9 cellular contexts compared by ENCODE assay signal in genomic region chr17:81040791-81041337, GRCh38. TPM values are rescaled to one million over a fixed set of nuclear protein-coding genes. Genes with fewer than 3 reads are reported as not detected.
A peak's percentile ranks its signal among the peaks of the same experiment; 100 is the strongest.
DNase-seq lines count a peak whose midpoint lies in the region; ATAC-seq, FAIRE-seq and TF ChIP-seq lines count a peak whose summit lies in the region.
"Had no signal": no experiment of that assay in that cellular context is flagged by ENCODE, and none has a peak within 500 bp of the region (broad histone marks: within the 10 kb centered on the region; RNA-seq: fewer than 3 reads in every experiment).

No MANE protein-coding gene starts in this region.

- H2AFZ ChIP-seq in GM23248 = no peak overlapping the region
- no peak overlapping the region for H2AFZ ChIP-seq in keratinocyte (ENCODE audit: control insufficient read depth, low read length)

- CTCF ChIA-PET in AG04450 (lab: Charles Lee) = interaction anchor here (1.6 to 2.0 kb wide), 2 partner anchors 17 to 57 kb away, joined by 5 to 6 read pairs; no protein-coding TSS in a partner anchor

- peaks cover 91% of the 10 kb centered on the region for H3K79me2 ChIP-seq in GM23248 (ENCODE audit: insufficient read depth)
- peaks cover 100% of the 10 kb centered on the region for H3K79me2 ChIP-seq in keratinocyte (ENCODE audit: control insufficient read depth, insufficient read depth, low read length)

- no peak for DNase-seq in AG04450 (ENCODE audit: low read depth, low spot score)
- DNase-seq in GM23248 = peak; percentile 66
- no peak for DNase-seq in keratinocyte (ENCODE audit: low read depth, low spot score)
- no peak for DNase-seq in anterior cingulate cortex (lab: John Stamatoyannopoulos, UW)
- no peak for DNase-seq in NCI-H2081 treated with DMSO at 0.1 percent for 48 hours (lab: John Stamatoyannopoulos, UW)
- DNase-seq: aorta had no signal

- H4K20me1 ChIP-seq in GM23248 (ENCODE audit: insufficient read depth) (no peaks in the 10 kb centered on the region), keratinocyte (ENCODE audit: control insufficient read depth, extremely low read depth, insufficient read depth, low read length) (peaks cover 45% of the 10 kb centered on the region)

- POLR2A ChIA-PET in AG04450 (lab: Yijun Ruan, JAX) = interaction anchor here (0.6 kb wide), 1 partner anchor 48 kb away, joined by 3 read pairs; no protein-coding TSS in a partner anchor

- H3K4me3 ChIP-seq in AG04450 (ENCODE audit: low read depth, low read length) = no peak overlapping the region
- peak overlapping the region; percentile 49 for H3K4me3 ChIP-seq in GM23248
- 0 out of 2 replicates have a peak overlapping the region, but pooled peaks have one; percentile 12 for H3K4me3 ChIP-seq in WI38 (ENCODE audit: low read depth, low read length)
- H3K4me3 ChIP-seq in keratinocyte (ENCODE audit: control insufficient read depth in 2 of 3, extremely low read depth in 1 of 3, insufficient read depth in 2 of 3, low read depth in 1 of 3, low read length in 3 of 3) = peak overlapping the region in 2 of 3 experiments; percentile 32 to 83
- no peak overlapping the region for H3K4me3 ChIP-seq in gastroesophageal sphincter

- TF ChIP-seq EP300 in gastroesophageal sphincter (IDR thresholded peaks at IDR 0.05) = no peak

- H3K9me1 ChIP-seq in keratinocyte (ENCODE audit: control insufficient read depth, extremely low read depth, insufficient read depth, low read length) = peaks cover 12% of the 10 kb centered on the region

- H3K4me2 ChIP-seq in GM23248 (ENCODE audit: unreplicated experiment) (peak overlapping the region; percentile 72), keratinocyte (ENCODE audit: control insufficient read depth, extremely low read depth, insufficient read depth, low read depth, low read length) (peak overlapping the region; percentile 99)

- WGBS in GM23248 (ENCODE audit: low coverage in 1 of 2, low lambda C conversion rate in 2 of 2, missing lambda C conversion rate in 2 of 2), 2 experiments = 50 to 55% methylated on average over 5 to 6 of the region's 6 CpGs
- 54 to 60% methylated on average over 1 to 4 of the region's 6 CpGs for WGBS in gastroesophageal sphincter (ENCODE audit: low coverage in 1 of 2), 2 donors

- ATAC-seq in gastroesophageal sphincter (no peak), GM21528 (IDR thresholded peaks at IDR 0.05; ENCODE audit: low FRiP score, unreplicated experiment) (no peak)

- TF ChIP-seq CTCF in AG04450 (IDR thresholded peaks at IDR 0.05; ENCODE audit: low read depth, low read length) (peak; percentile 43), WI38 (IDR thresholded peaks at IDR 0.05; ENCODE audit: low read depth, low read length) (peak; percentile 36; the same call in 1 of the 2 replicates), keratinocyte (optimal IDR thresholded peaks at IDR 0.05 in 1 of 3, IDR thresholded peaks at IDR 0.05 in 1 of 3, conservative IDR thresholded peaks at IDR 0.05 in 1 of 3; ENCODE audit: extremely low read depth in 1 of 3, insufficient read depth in 2 of 3, low read length in 3 of 3) (peak; percentile 62 to 76 (median 65)), gastroesophageal sphincter (IDR thresholded peaks at IDR 0.05) (peak in 1 of 4 experiments; percentile 45)

- H3F3A ChIP-seq in GM23248 (ENCODE audit: insufficient read depth) = peaks cover 19% of the 10 kb centered on the region

- dilution Hi-C loops in keratinocyte (cut with MboI; ENCODE audit: extremely low pct_ligation_motif_present, low sequenced_read_pairs) = no loop called here

- no peaks in the 10 kb centered on the region for H3K9me2 ChIP-seq in GM23248 (ENCODE audit: insufficient read depth)

- H3K36me3 ChIP-seq in GM23248 (ENCODE audit: low read depth) (no peaks in the 10 kb centered on the region), keratinocyte (ENCODE audit: control insufficient read depth in 2 of 2, extremely low read depth in 1 of 2, insufficient read depth in 2 of 2, low read length in 2 of 2) (peaks cover 16 to 32% of the 10 kb centered on the region in 2 experiments), gastroesophageal sphincter (no peaks in the 10 kb centered on the region)

- H3K9me3 ChIP-seq in AG04450 (ENCODE audit: control insufficient read depth, insufficient read depth, low read length) (peaks cover 15% of the 10 kb centered on the region; the same call in 1 of the 2 replicates), GM23248 (ENCODE audit: low read depth) (no peaks in the 10 kb centered on the region), keratinocyte (ENCODE audit: control insufficient read depth, low read depth, low read length) (no peaks in the 10 kb centered on the region), gastroesophageal sphincter (no peaks in the 10 kb centered on the region)

- no peak for FAIRE-seq in keratinocyte (lab: Jason Lieb, UNC)

- peak overlapping the region; percentile 39 for H3K27ac ChIP-seq in AG04450 (ENCODE audit: low read depth, low read length)
- peak overlapping the region; percentile 84 for H3K27ac ChIP-seq in GM23248
- peak overlapping the region; percentile 72 for H3K27ac ChIP-seq in keratinocyte (ENCODE audit: control insufficient read depth, insufficient read depth, low read length)
- peak overlapping the region in 2 of 4 donors; percentile 24 to 42 for H3K27ac ChIP-seq in gastroesophageal sphincter

- in situ Hi-C loops in GM23248 (cut with MboI) = no loop called here

- H3K9ac ChIP-seq in GM23248 (peak overlapping the region; percentile 59), keratinocyte (ENCODE audit: control insufficient read depth, extremely low read depth, insufficient read depth, low read length) (peak overlapping the region; percentile 89)

- no peak for TF ChIP-seq POLR2A in gastroesophageal sphincter (IDR thresholded peaks at IDR 0.05)

- no peaks in the 10 kb centered on the region for H3K27me3 ChIP-seq in AG04450 (ENCODE audit: control insufficient read depth, insufficient read depth, low read length)
- no peaks in the 10 kb centered on the region for H3K27me3 ChIP-seq in GM23248 (replicated peaks; ENCODE audit: insufficient read depth)
- H3K27me3 ChIP-seq in keratinocyte (ENCODE audit: control insufficient read depth, extremely low read depth, insufficient read depth, low read length) = no peaks in the 10 kb centered on the region
- no peaks in the 10 kb centered on the region for H3K27me3 ChIP-seq in gastroesophageal sphincter

- H3K4me1 ChIP-seq in GM23248 (ENCODE audit: insufficient read depth) (peaks cover 35% of the 10 kb centered on the region), keratinocyte (ENCODE audit: control insufficient read depth, extremely low read depth, insufficient read depth, low read length) (peaks cover 92% of the 10 kb centered on the region), gastroesophageal sphincter (peaks cover 0 to 93% (median 68%) of the 10 kb centered on the region in 3 donors)

RNA-seq across cellular contexts. Expression of gene BAIAP2, which starts 5.9 kb away (rescaled TPM):
- polyA plus RNA-seq in AG04450 (2011; rRNA removed) = 9.6 and 9.8 TPM in 2 replicates
- 8.2 and 11.4 TPM in 2 replicates for polyA minus RNA-seq in AG04450 (2011; rRNA and poly(A)+ RNA removed)
- 30.6 and 31.7 TPM in 2 replicates for total RNA-seq in GM23248 (2014; rRNA removed; shearing (Covaris generic))
- polyA plus RNA-seq in GM23248 (2016; fragmentation: Nextera tagmentation; extraction: Ambion mirVana) = 28.2 and 31.5 TPM in 2 replicates
- 48.9 to 74.4 TPM (median 56.7 TPM) in 3 replicates for polyA plus RNA-seq in keratinocyte
- polyA plus RNA-seq in keratinocyte (2011; ENCODE audit: low read depth) = 102 TPM
- polyA plus RNA-seq in keratinocyte (2011; cell fraction: cytosol; rRNA removed) = 30.3 and 63.1 TPM in 2 replicates
- polyA plus RNA-seq in keratinocyte (2011; cell fraction: nucleus; rRNA removed) = 87.9 and 109 TPM in 2 replicates
- polyA plus RNA-seq in keratinocyte (2012; ENCODE audit: low replicate concordance) = 66.3 and 124 TPM in 2 replicates
- 44.6 to 102 TPM (median 54.9 TPM) in 3 replicates for polyA minus RNA-seq in keratinocyte
- 94.8 TPM for polyA minus RNA-seq in keratinocyte (2011; cell fraction: cytosol; rRNA and poly(A)+ RNA removed)
- 66.4 and 99.6 TPM in 2 replicates for polyA minus RNA-seq in keratinocyte (2011; cell fraction: nucleus; rRNA and poly(A)+ RNA removed)
- total RNA-seq in gastroesophageal sphincter = 10 to 100 TPM; 32.7 to 54.9 (median 40.6) TPM

RNA-seq across cellular contexts. Expression of gene CHMP6, which starts 49.2 kb away (rescaled TPM):
- polyA plus RNA-seq in AG04450 (2011; rRNA removed) (25.2 and 27.3 TPM in 2 replicates), GM23248 (2016; fragmentation: Nextera tagmentation; extraction: Ambion mirVana) (34.0 and 37.1 TPM in 2 replicates), keratinocyte (14.5 to 26.7 TPM (median 20.9 TPM) in 3 replicates)
- 10.5 and 11.9 TPM in 2 replicates for polyA minus RNA-seq in AG04450 (2011; rRNA and poly(A)+ RNA removed)
- total RNA-seq in GM23248 (2014; rRNA removed; shearing (Covaris generic)) = 8.2 and 14.1 TPM in 2 replicates
- polyA plus RNA-seq in keratinocyte (2011; ENCODE audit: low read depth) = 18.9 TPM
- 12.8 and 20.2 TPM in 2 replicates for polyA plus RNA-seq in keratinocyte (2011; cell fraction: cytosol; rRNA removed)
- 12.8 and 15.0 TPM in 2 replicates for polyA plus RNA-seq in keratinocyte (2011; cell fraction: nucleus; rRNA removed)
- 5.6 and 22.8 TPM in 2 replicates for polyA plus RNA-seq in keratinocyte (2012; ENCODE audit: low replicate concordance)
- polyA minus RNA-seq in keratinocyte = 7.6 to 13.2 TPM (median 10.2 TPM) in 3 replicates
- polyA minus RNA-seq in keratinocyte (2011; cell fraction: cytosol; rRNA and poly(A)+ RNA removed) = 19.2 TPM
- 8.2 and 9.0 TPM in 2 replicates for polyA minus RNA-seq in keratinocyte (2011; cell fraction: nucleus; rRNA and poly(A)+ RNA removed)
- total RNA-seq in gastroesophageal sphincter = 10 to 100 TPM; 17.6 to 26.0 (median 19.0) TPM

Comparison
In these comparisons a context has a peak if more than half of its experiments do, and no peak if none do; other contexts are left out.
1. H3K4me3 ChIP-seq: peak in GM23248 (single experiment), WI38 (single experiment) and keratinocyte (2 of 3); none in AG04450 (single experiment) and gastroesophageal sphincter (0 of 2).